In the genomic region with DNA sequence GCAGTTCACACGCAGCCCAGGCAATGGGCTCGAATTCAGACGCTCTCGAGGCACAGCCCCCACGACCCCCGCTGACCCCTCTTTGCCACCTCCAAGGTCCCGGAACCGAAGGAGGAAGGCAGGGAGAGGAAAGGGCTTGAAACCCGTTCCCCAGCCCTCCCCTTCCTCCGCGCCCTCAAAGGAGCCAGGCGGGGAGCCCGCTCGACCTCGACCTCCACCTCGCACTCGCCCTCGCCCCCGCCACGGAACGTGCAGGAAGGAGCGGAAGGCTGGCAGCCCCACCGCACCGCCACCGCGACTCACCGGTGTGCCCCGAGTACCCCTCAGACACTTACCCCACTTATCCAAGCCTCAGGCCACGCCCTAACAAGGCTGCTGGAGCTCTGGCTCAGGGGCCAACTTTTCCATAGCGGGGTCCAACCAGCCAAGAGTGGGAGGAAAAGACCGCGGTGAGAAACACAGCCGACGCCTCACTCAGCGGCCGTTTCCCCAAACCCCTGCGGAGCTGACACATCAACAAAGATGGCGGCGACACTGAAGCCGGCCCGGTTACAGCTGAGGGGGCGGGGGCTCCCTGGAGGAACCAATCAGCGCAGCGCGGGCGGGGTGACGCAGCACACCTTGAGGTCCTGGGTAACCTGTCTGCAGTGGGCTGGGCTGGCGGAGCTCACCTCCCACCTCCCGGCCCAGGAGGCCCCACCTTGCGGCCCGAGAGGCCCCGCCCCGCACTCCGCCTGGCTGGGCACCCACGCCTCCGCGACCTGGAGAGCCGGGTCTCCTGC, we compare ENCODE assay signal across 1 cellular context.
TF ChIP-seq lines count a peak whose summit lies in the region.

CCDC186 (minus strand) TSS at position 524 of the 782 bp plus-strand sequence. CDS start 10,935 bp downstream, outside the sequence.

TF ChIP-seq in HEK293, 187 proteins besides CTCF, POLR2A, EP300 and RAD21 (continued from another document and continues in another):
- TF ChIP-seq ZXDB (tag by site-specific recombination; IDR thresholded peaks at IDR 0.05): peak; percentile 92
- TF ChIP-seq ZNF76 (tag by site-specific recombination; IDR thresholded peaks at IDR 0.05; ENCODE audit: borderline replicate concordance, low read depth): no peak; the same call in 1 of the 2 replicates
- no peak for TF ChIP-seq ZNF16 (tag by site-specific recombination; IDR thresholded peaks at IDR 0.05; ENCODE audit: low read depth)
- no peak for TF ChIP-seq ZBTB1 (tag by site-specific recombination; IDR thresholded peaks at IDR 0.05)
- TF ChIP-seq, protein P1, sequence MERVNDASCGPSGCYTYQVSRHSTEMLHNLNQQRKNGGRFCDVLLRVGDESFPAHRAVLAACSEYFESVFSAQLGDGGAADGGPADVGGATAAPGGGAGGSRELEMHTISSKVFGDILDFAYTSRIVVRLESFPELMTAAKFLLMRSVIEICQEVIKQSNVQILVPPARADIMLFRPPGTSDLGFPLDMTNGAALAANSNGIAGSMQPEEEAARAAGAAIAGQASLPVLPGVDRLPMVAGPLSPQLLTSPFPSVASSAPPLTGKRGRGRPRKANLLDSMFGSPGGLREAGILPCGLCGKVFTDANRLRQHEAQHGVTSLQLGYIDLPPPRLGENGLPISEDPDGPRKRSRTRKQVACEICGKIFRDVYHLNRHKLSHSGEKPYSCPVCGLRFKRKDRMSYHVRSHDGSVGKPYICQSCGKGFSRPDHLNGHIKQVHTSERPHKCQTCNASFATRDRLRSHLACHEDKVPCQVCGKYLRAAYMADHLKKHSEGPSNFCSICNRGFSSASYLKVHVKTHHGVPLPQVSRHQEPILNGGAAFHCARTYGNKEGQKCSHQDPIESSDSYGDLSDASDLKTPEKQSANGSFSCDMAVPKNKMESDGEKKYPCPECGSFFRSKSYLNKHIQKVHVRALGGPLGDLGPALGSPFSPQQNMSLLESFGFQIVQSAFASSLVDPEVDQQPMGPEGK (tag by site-specific recombination; IDR thresholded peaks at IDR 0.05): peak; percentile 75
- TF ChIP-seq ZBTB49 (tag by site-specific recombination; IDR thresholded peaks at IDR 0.05; ENCODE audit: low read depth): no peak
- no peak; the same call in 1 of the 2 replicates for TF ChIP-seq ZNF449 (tag by site-specific recombination; IDR thresholded peaks at IDR 0.05)
- peak; percentile 3; the same call in 1 of the 2 replicates for TF ChIP-seq EGR2 (tag by site-specific recombination; IDR thresholded peaks at IDR 0.05; ENCODE audit: low read depth)
- TF ChIP-seq ZNF510 (tag by site-specific recombination; IDR thresholded peaks at IDR 0.05; ENCODE audit: insufficient replicate concordance): no peak
- TF ChIP-seq YY2 (tag by site-specific recombination; IDR thresholded peaks at IDR 0.05): peak; percentile 36; the same call in 1 of the 2 replicates
- no peak for TF ChIP-seq ZNF155 (tag by site-specific recombination; IDR thresholded peaks at IDR 0.05)
- TF ChIP-seq, protein P2, sequence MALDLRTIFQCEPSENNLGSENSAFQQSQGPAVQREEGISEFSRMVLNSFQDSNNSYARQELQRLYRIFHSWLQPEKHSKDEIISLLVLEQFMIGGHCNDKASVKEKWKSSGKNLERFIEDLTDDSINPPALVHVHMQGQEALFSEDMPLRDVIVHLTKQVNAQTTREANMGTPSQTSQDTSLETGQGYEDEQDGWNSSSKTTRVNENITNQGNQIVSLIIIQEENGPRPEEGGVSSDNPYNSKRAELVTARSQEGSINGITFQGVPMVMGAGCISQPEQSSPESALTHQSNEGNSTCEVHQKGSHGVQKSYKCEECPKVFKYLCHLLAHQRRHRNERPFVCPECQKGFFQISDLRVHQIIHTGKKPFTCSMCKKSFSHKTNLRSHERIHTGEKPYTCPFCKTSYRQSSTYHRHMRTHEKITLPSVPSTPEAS (tag by site-specific recombination; IDR thresholded peaks at IDR 0.05): no peak
- TF ChIP-seq ZNF514 (tag by site-specific recombination; IDR thresholded peaks at IDR 0.05): no peak
- no peak for TF ChIP-seq ZNF354C (tag by site-specific recombination; IDR thresholded peaks at IDR 0.05; ENCODE audit: borderline replicate concordance, low read depth)
- TF ChIP-seq PBX3 (CRISPR knock-in tag; IDR thresholded peaks at IDR 0.05): peak; percentile 57; the same call in 1 of the 2 replicates
- no peak for TF ChIP-seq ZNF146 (tag by site-specific recombination; IDR thresholded peaks at IDR 0.05)
- no peak for TF ChIP-seq ZNF830 (tag by site-specific recombination; IDR thresholded peaks at IDR 0.05; ENCODE audit: low read depth)
- no peak for TF ChIP-seq ZNF302 (tag by site-specific recombination; IDR thresholded peaks at IDR 0.05; ENCODE audit: low read depth)
- TF ChIP-seq PRDM2 (tag by site-specific recombination; IDR thresholded peaks at IDR 0.05; ENCODE audit: borderline replicate concordance): no peak
- no peak for TF ChIP-seq ZNF518A (tag by site-specific recombination; conservative IDR thresholded peaks at IDR 0.05; ENCODE audit: low read depth)
- TF ChIP-seq ZNF561 (tag by site-specific recombination; IDR thresholded peaks at IDR 0.05; ENCODE audit: borderline replicate concordance): 0 out of 2 replicates have a peak, but pooled peaks have one; percentile 74
- no peak for TF ChIP-seq SETDB1 (IDR thresholded peaks at IDR 0.05; ENCODE audit: insufficient read length, low read length)
- TF ChIP-seq ZSCAN23 (tag by site-specific recombination; IDR thresholded peaks at IDR 0.05): no peak
- TF ChIP-seq ZBTB6 (tag by site-specific recombination; IDR thresholded peaks at IDR 0.05): no peak
- TF ChIP-seq ZNF433 (tag by site-specific recombination; IDR thresholded peaks at IDR 0.05; ENCODE audit: low read depth): no peak
- TF ChIP-seq ZBTB21 (tag by site-specific recombination; IDR thresholded peaks at IDR 0.05): 0 out of 2 replicates have a peak, but pooled peaks have one; percentile 10
